In genomic region chr13:51451467-51452390, GRCh38 we compare ENCODE assay signal across 1 cellular context.
TF ChIP-seq lines count a peak whose summit lies in the region.

No MANE protein-coding gene starts in this region.

TF ChIP-seq in SK-N-SH, 30 proteins besides CTCF, POLR2A, EP300 and RAD21 (continued from another document):
- TF ChIP-seq IRF3 (IDR thresholded peaks at IDR 0.05; ENCODE audit: low read depth, low read length) (no peak), NRF1 (IDR thresholded peaks at IDR 0.05; ENCODE audit: low read depth, low read length) (no peak), FOXM1 (IDR thresholded peaks at IDR 0.05; ENCODE audit: low read depth) (no peak), TEAD4 (IDR thresholded peaks at IDR 0.05; ENCODE audit: borderline replicate concordance, insufficient read depth) (no peak), NFIC (IDR thresholded peaks at IDR 0.05; ENCODE audit: borderline replicate concordance) (no peak), SIN3A (IDR thresholded peaks at IDR 0.05; ENCODE audit: borderline replicate concordance, low read depth, low read length) (peak; percentile 47; the same call in 1 of the 2 replicates), SMC3 (IDR thresholded peaks at IDR 0.05; ENCODE audit: low read depth, low read length) (no peak), PBX3 (IDR thresholded peaks at IDR 0.05) (peak; percentile 75), REST (IDR thresholded peaks at IDR 0.05; ENCODE audit: low read depth, low read length) (no peak), TAF1 (IDR thresholded peaks at IDR 0.05; ENCODE audit: borderline replicate concordance, low read depth, low read length) (0 out of 2 replicates have a peak, but pooled peaks have one; percentile 59), GATA2 (CRISPR knock-in tag; IDR thresholded peaks at IDR 0.05) (no peak), RFX5 (IDR thresholded peaks at IDR 0.05; ENCODE audit: low read length) (no peak), EZH2phosphoT487 (IDR thresholded peaks at IDR 0.05; ENCODE audit: borderline replicate concordance, low read depth) (no peak)
